Comparison of ENCODE assay signal across 13 cellular contexts in genomic region chr14:95522556-95522955, GRCh38. TPM values are rescaled to one million over a fixed set of nuclear protein-coding genes. Genes with fewer than 3 reads are reported as not detected.
DNase-seq lines count a peak whose midpoint lies in the region; ATAC-seq, FAIRE-seq and TF ChIP-seq lines count a peak whose summit lies in the region.
"Had no signal": no experiment of that assay in that cellular context is flagged by ENCODE, and none has a peak within 500 bp of the region (broad histone marks: within the 10 kb centered on the region; RNA-seq: fewer than 3 reads in every experiment).

No MANE protein-coding gene starts in this region.

- no peak overlapping the region for H3K27ac ChIP-seq in kidney (ENCODE audit: low read depth in 2 of 2, low read length in 2 of 2)

- H3K4me1 Mint-ChIP-seq in activated naive CD4-positive, alpha-beta T cell treated with anti-CD3 and anti-CD28 coated beads, Interleukin-2, amount 10 ng/mL, durations not matched to agents 7 days and 5 days, result peaks cover 94% of the 10 kb centered on the region
- peaks cover 87% of the 10 kb centered on the region for H3K4me1 Mint-ChIP-seq in T-helper 1 cell treated with Interleukin-12 subunit alpha and Interleukin-12 subunit beta and Interleukin-4 antibody, amounts not matched to agents 30 μg/mL and 1 μg/mL, for 36 hours (ENCODE audit: low read depth)
- H3K4me1 Mint-ChIP-seq in dendritic cell treated with granulocyte-macrophage colony-stimulating factor and Interleukin-4, amounts not matched to agents 40 ng/mL and 50 ng/mL, for 4 days (ENCODE audit: low read depth), result peaks cover 87% of the 10 kb centered on the region
- peaks cover 64% of the 10 kb centered on the region for H3K4me1 Mint-ChIP-seq in stimulated activated memory B cell treated with anti-CD40 and anti-IgM and Interleukin-4, amounts not matched to agents 10 μg/mL and 1 μg/mL and 100 μg/mL, for 72 hours

- H3K4me1 ChIP-seq in kidney (ENCODE audit: control insufficient read depth in 1 of 2, insufficient read depth in 1 of 2, low read depth in 1 of 2, low read length in 2 of 2), result peaks cover 14 to 17% of the 10 kb centered on the region in 2 donors

- no peak for TF ChIP-seq CTCF in kidney (IDR thresholded peaks at IDR 0.05; ENCODE audit: borderline replicate concordance, extremely low read depth, insufficient read depth)

- no peak for FAIRE-seq in kidney (lab: Jason Lieb, UNC)

- no peaks in the 10 kb centered on the region for H3K27me3 Mint-ChIP-seq in activated naive CD4-positive, alpha-beta T cell treated with anti-CD3 and anti-CD28 coated beads, Interleukin-2, amount 10 ng/mL, durations not matched to agents 7 days and 5 days
- H3K27me3 Mint-ChIP-seq in T-helper 1 cell treated with Interleukin-12 subunit alpha and Interleukin-12 subunit beta and Interleukin-4 antibody, amounts not matched to agents 30 μg/mL and 1 μg/mL, for 36 hours (ENCODE audit: low read depth), result no peaks in the 10 kb centered on the region
- no peaks in the 10 kb centered on the region for H3K27me3 Mint-ChIP-seq in dendritic cell treated with granulocyte-macrophage colony-stimulating factor and Interleukin-4, amounts not matched to agents 40 ng/mL and 50 ng/mL, for 4 days
- H3K27me3 Mint-ChIP-seq in stimulated activated memory B cell treated with anti-CD40 and anti-IgM and Interleukin-4, amounts not matched to agents 10 μg/mL and 1 μg/mL and 100 μg/mL, for 72 hours, result no peaks in the 10 kb centered on the region

- no peaks in the 10 kb centered on the region for H3K9me3 Mint-ChIP-seq in activated naive CD4-positive, alpha-beta T cell treated with anti-CD3 and anti-CD28 coated beads, Interleukin-2, amount 10 ng/mL, durations not matched to agents 7 days and 5 days
- H3K9me3 Mint-ChIP-seq in T-helper 1 cell treated with Interleukin-12 subunit alpha and Interleukin-12 subunit beta and Interleukin-4 antibody, amounts not matched to agents 30 μg/mL and 1 μg/mL, for 36 hours, result no peaks in the 10 kb centered on the region
- H3K9me3 Mint-ChIP-seq in dendritic cell treated with granulocyte-macrophage colony-stimulating factor and Interleukin-4, amounts not matched to agents 40 ng/mL and 50 ng/mL, for 4 days, result no peaks in the 10 kb centered on the region
- H3K9me3 Mint-ChIP-seq in stimulated activated memory B cell treated with anti-CD40 and anti-IgM and Interleukin-4, amounts not matched to agents 10 μg/mL and 1 μg/mL and 100 μg/mL, for 72 hours, result no peaks in the 10 kb centered on the region

- no peak for ATAC-seq in stimulated activated memory B cell treated with anti-CD40 and anti-IgM and Interleukin-4, amounts not matched to agents 10 μg/mL and 1 μg/mL and 100 μg/mL, for 72 hours
- ATAC-seq in left colon, result no peak
- ATAC-seq: body of pancreas, left ventricle myocardium superior had no signal

- H3K9ac ChIP-seq in kidney (ENCODE audit: low read length in 2 of 2), result no peak overlapping the region

- H3K36me3 Mint-ChIP-seq in activated naive CD4-positive, alpha-beta T cell treated with anti-CD3 and anti-CD28 coated beads, Interleukin-2, amount 10 ng/mL, durations not matched to agents 7 days and 5 days, result peaks cover 14% of the 10 kb centered on the region
- H3K36me3 Mint-ChIP-seq in T-helper 1 cell treated with Interleukin-12 subunit alpha and Interleukin-12 subunit beta and Interleukin-4 antibody, amounts not matched to agents 30 μg/mL and 1 μg/mL, for 36 hours (ENCODE audit: low read depth), result no peaks in the 10 kb centered on the region
- no peaks in the 10 kb centered on the region for H3K36me3 Mint-ChIP-seq in dendritic cell treated with granulocyte-macrophage colony-stimulating factor and Interleukin-4, amounts not matched to agents 40 ng/mL and 50 ng/mL, for 4 days (ENCODE audit: low read depth)
- no peaks in the 10 kb centered on the region for H3K36me3 Mint-ChIP-seq in stimulated activated memory B cell treated with anti-CD40 and anti-IgM and Interleukin-4, amounts not matched to agents 10 μg/mL and 1 μg/mL and 100 μg/mL, for 72 hours

- H3K27ac Mint-ChIP-seq in activated naive CD4-positive, alpha-beta T cell treated with anti-CD3 and anti-CD28 coated beads, Interleukin-2, amount 10 ng/mL, durations not matched to agents 7 days and 5 days, result peak overlapping the region; percentile 98
- peak overlapping the region; percentile 93 for H3K27ac Mint-ChIP-seq in T-helper 1 cell treated with Interleukin-12 subunit alpha and Interleukin-12 subunit beta and Interleukin-4 antibody, amounts not matched to agents 30 μg/mL and 1 μg/mL, for 36 hours
- peak overlapping the region; percentile 92 for H3K27ac Mint-ChIP-seq in dendritic cell treated with granulocyte-macrophage colony-stimulating factor and Interleukin-4, amounts not matched to agents 40 ng/mL and 50 ng/mL, for 4 days
- H3K27ac Mint-ChIP-seq in stimulated activated memory B cell treated with anti-CD40 and anti-IgM and Interleukin-4, amounts not matched to agents 10 μg/mL and 1 μg/mL and 100 μg/mL, for 72 hours, result peak overlapping the region; percentile 68

- DNase-seq in activated naive CD4-positive, alpha-beta T cell treated with anti-CD3 and anti-CD28 coated beads, Interleukin-2, amount 10 ng/mL, durations not matched to agents 7 days and 5 days, result peak; percentile 22
- no peak for DNase-seq in activated naive CD4-positive, alpha-beta T cell (lab: John Stamatoyannopoulos, UW)
- DNase-seq in left colon, result no peak
- DNase-seq in kidney, result no peak
- no peak for DNase-seq in NCI-H2171 (lab: John Stamatoyannopoulos, UW)
- DNase-seq: body of pancreas; DMS79 treated with DMSO at 0.1 percent for 48 hours; KG1; left ventricle myocardium superior; stimulated activated CD4-positive, alpha-beta T cell treated with anti-CD3 and anti-CD28 coated beads, Interleukin-12 subunit alpha, Interleukin-12 subunit beta, amount 100 ng/mL, for 4 hours had no signal

- no peak overlapping the region for H3K4me3 ChIP-seq in kidney (ENCODE audit: low read length in 2 of 2)
- H3K4me3 ChIP-seq: body of pancreas had no signal

- no peaks in the 10 kb centered on the region for H3K9me3 ChIP-seq in kidney (ENCODE audit: control insufficient read depth in 1 of 2, low read length in 2 of 2)
- H3K9me3 ChIP-seq: body of pancreas had no signal

- no peaks in the 10 kb centered on the region for H3K36me3 ChIP-seq in kidney (ENCODE audit: control insufficient read depth in 1 of 2, insufficient read depth in 2 of 2, low read length in 2 of 2)

- intact Hi-C loops in dendritic cell treated with granulocyte-macrophage colony-stimulating factor and Interleukin-4, amounts not matched to agents 40 ng/mL and 50 ng/mL, for 4 days (cut with micrococcal nuclease), result loop anchor here (10.0 kb wide), 1 partner anchor 208 kb away; the partner anchor contains the start of gene CLMN
- intact Hi-C loops in left colon (cut with DNase I, micrococcal nuclease) (no loop called here), kidney (cut with DNase I) (no loop called here)

- CTCF ChIA-PET in activated naive CD4-positive, alpha-beta T cell treated with anti-CD3 and anti-CD28 coated beads, Interleukin-2, amount 10 ng/mL, durations not matched to agents 7 days and 5 days (lab: Charles Lee), result interaction anchor here (1.3 to 2.6 kb wide), 3 partner anchors 42 to 80 kb away, joined by 3 to 10 read pairs (median 3); no protein-coding TSS in a partner anchor

- peak overlapping the region; percentile 70 for H3K4me3 Mint-ChIP-seq in activated naive CD4-positive, alpha-beta T cell treated with anti-CD3 and anti-CD28 coated beads, Interleukin-2, amount 10 ng/mL, durations not matched to agents 7 days and 5 days
- peak overlapping the region; percentile 72 for H3K4me3 Mint-ChIP-seq in T-helper 1 cell treated with Interleukin-12 subunit alpha and Interleukin-12 subunit beta and Interleukin-4 antibody, amounts not matched to agents 30 μg/mL and 1 μg/mL, for 36 hours
- no peak overlapping the region for H3K4me3 Mint-ChIP-seq in dendritic cell treated with granulocyte-macrophage colony-stimulating factor and Interleukin-4, amounts not matched to agents 40 ng/mL and 50 ng/mL, for 4 days
- H3K4me3 Mint-ChIP-seq in stimulated activated memory B cell treated with anti-CD40 and anti-IgM and Interleukin-4, amounts not matched to agents 10 μg/mL and 1 μg/mL and 100 μg/mL, for 72 hours, result no peak overlapping the region

RNA-seq across cellular contexts. Expression of gene SYNE3, which starts 6.1 kb away (rescaled TPM):
- total RNA-seq in left colon, result 10 to 100 TPM; 11.6 to 12.1 TPM
- 18.5 TPM for total RNA-seq in kidney
- 0.54 TPM for polyA plus RNA-seq in kidney (ENCODE audit: insufficient read depth, low read depth, low replicate concordance)

RNA-seq across cellular contexts. Expression of gene GLRX5, which starts 12.3 kb away (rescaled TPM):
- 10 to 100 TPM; 47.4 to 56.4 TPM for total RNA-seq in left colon
- total RNA-seq in kidney, result 46.7 TPM
- 124 TPM for polyA plus RNA-seq in kidney (ENCODE audit: insufficient read depth, low read depth, low replicate concordance)

Comparison
In these comparisons a context has a peak if more than half of its experiments do, and no peak if none do; other contexts are left out.
1. H3K4me3 Mint-ChIP-seq: peak in activated naive CD4-positive, alpha-beta T cell treated with anti-CD3 and anti-CD28 coated beads, Interleukin-2, amount 10 ng/mL, durations not matched to agents 7 days and 5 days (single experiment) and T-helper 1 cell treated with Interleukin-12 subunit alpha and Interleukin-12 subunit beta and Interleukin-4 antibody, amounts not matched to agents 30 μg/mL and 1 μg/mL, for 36 hours (single experiment); none in dendritic cell treated with granulocyte-macrophage colony-stimulating factor and Interleukin-4, amounts not matched to agents 40 ng/mL and 50 ng/mL, for 4 days (single experiment) and stimulated activated memory B cell treated with anti-CD40 and anti-IgM and Interleukin-4, amounts not matched to agents 10 μg/mL and 1 μg/mL and 100 μg/mL, for 72 hours (single experiment).
2. Peak in every context shown above with its lines, with median percentiles within 50 percentile points of each other: H3K27ac Mint-ChIP-seq.